ENCODE assay signal across 1 cellular context in genomic region chr4:52643846-52644245, GRCh38.
TF ChIP-seq lines count a peak whose summit lies in the region.

No MANE protein-coding gene starts in this region.

TF ChIP-seq in WTC11, 78 proteins besides CTCF, POLR2A, EP300 and RAD21 (continued from another document):
- TF ChIP-seq, protein P1, sequence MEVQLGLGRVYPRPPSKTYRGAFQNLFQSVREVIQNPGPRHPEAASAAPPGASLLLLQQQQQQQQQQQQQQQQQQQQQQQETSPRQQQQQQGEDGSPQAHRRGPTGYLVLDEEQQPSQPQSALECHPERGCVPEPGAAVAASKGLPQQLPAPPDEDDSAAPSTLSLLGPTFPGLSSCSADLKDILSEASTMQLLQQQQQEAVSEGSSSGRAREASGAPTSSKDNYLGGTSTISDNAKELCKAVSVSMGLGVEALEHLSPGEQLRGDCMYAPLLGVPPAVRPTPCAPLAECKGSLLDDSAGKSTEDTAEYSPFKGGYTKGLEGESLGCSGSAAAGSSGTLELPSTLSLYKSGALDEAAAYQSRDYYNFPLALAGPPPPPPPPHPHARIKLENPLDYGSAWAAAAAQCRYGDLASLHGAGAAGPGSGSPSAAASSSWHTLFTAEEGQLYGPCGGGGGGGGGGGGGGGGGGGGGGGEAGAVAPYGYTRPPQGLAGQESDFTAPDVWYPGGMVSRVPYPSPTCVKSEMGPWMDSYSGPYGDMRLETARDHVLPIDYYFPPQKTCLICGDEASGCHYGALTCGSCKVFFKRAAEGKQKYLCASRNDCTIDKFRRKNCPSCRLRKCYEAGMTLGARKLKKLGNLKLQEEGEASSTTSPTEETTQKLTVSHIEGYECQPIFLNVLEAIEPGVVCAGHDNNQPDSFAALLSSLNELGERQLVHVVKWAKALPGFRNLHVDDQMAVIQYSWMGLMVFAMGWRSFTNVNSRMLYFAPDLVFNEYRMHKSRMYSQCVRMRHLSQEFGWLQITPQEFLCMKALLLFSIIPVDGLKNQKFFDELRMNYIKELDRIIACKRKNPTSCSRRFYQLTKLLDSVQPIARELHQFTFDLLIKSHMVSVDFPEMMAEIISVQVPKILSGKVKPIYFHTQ (CRISPR knock-in tag; IDR thresholded peaks at IDR 0.05), result no peak
- TF ChIP-seq, protein P2, sequence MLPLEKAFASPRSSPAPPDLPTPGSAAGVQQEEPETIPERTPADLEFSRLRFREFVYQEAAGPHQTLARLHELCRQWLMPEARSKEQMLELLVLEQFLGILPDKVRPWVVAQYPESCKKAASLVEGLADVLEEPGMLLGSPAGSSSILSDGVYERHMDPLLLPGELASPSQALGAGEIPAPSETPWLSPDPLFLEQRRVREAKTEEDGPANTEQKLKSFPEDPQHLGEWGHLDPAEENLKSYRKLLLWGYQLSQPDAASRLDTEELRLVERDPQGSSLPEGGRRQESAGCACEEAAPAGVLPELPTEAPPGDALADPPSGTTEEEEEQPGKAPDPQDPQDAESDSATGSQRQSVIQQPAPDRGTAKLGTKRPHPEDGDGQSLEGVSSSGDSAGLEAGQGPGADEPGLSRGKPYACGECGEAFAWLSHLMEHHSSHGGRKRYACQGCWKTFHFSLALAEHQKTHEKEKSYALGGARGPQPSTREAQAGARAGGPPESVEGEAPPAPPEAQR (CRISPR knock-in tag; IDR thresholded peaks at IDR 0.05), result no peak
- TF ChIP-seq E2F5 (CRISPR knock-in tag; IDR thresholded peaks at IDR 0.05) (no peak), IRF2 (CRISPR knock-in tag; IDR thresholded peaks at IDR 0.05; ENCODE audit: borderline replicate concordance, low read depth) (no peak), NR2C2 (CRISPR knock-in tag; IDR thresholded peaks at IDR 0.05) (no peak)
- TF ChIP-seq, protein P3, sequence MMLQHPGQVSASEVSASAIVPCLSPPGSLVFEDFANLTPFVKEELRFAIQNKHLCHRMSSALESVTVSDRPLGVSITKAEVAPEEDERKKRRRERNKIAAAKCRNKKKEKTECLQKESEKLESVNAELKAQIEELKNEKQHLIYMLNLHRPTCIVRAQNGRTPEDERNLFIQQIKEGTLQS (CRISPR knock-in tag; conservative IDR thresholded peaks at IDR 0.05), result no peak
